1 cellular context compared by ENCODE assay signal in genomic region chr6:169023161-169023874, GRCh38.
TF ChIP-seq lines count a peak whose summit lies in the region.

No MANE protein-coding gene starts in this region.

TF ChIP-seq in SK-N-SH treated with all-trans-retinoic acid at 6 μM for 48 hours, 23 proteins besides CTCF, POLR2A, EP300 and RAD21 (continued from another document):
- no peak for TF ChIP-seq CREB5 (CRISPR knock-in tag; IDR thresholded peaks at IDR 0.05; ENCODE audit: low read depth)
